19 cellular contexts compared by ENCODE assay signal in the genomic region with DNA sequence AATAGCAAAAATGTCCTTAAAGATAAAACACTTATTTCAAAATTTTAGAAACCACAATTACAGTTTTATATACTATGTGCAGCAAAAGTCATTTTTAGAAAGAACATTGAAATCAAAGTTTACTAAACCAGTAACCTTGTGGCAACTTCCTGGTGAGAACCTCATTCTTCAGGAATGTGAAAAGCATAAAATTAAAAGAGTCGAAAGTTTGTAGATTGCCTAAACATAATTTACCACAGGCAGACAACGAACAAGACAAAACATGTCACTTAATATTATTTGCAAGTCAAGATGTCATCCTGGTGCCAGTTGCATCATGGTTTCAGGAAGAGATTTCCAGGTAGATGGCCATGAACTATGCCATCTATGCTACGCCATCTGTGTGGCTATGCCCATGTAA.
"Had no signal": no experiment of that assay in that cellular context is flagged by ENCODE, and none has a peak within 500 bp of the region (broad histone marks: within the 10 kb centered on the region; RNA-seq: fewer than 3 reads in every experiment).

No MANE protein-coding gene starts in this region.

- H3K4me3 ChIP-seq: heart left ventricle, left ventricle myocardium inferior, psoas muscle, right lobe of liver had no signal

- H3K4me1 ChIP-seq: heart left ventricle, left ventricle myocardium inferior, psoas muscle, right lobe of liver had no signal

- H3K9me3 ChIP-seq: psoas muscle, right lobe of liver had no signal

- DNase-seq: activated CD4-positive, alpha-beta memory T cell treated with anti-CD3 and anti-CD28 coated beads for 36 hours; activated CD4-positive, CD25-positive, alpha-beta regulatory T cell treated with anti-CD3 and anti-CD28 coated beads, Interleukin-2, amount 50 U/mL, for 72 hours; activated CD8-positive, alpha-beta memory T cell treated with anti-CD3 and anti-CD28 coated beads, Interleukin-2, amount 50 U/mL, for 4 hours; activated naive CD4-positive, alpha-beta T cell; activated T-cell treated with anti-CD3 and anti-CD28 coated beads, Interleukin-2, amount 50 U/mL, for 72 hours; caudate nucleus; effector memory CD4-positive, alpha-beta T cell; erythroblast; foreskin melanocyte; heart left ventricle; kidney; left ventricle myocardium inferior; nephron progenitor cell; psoas muscle; right lobe of liver; stimulated activated CD4-positive, alpha-beta T cell treated with anti-CD3 and anti-CD28 coated beads, Interleukin-2, amount 100 ng/mL, for 24 hours; stimulated activated naive CD4-positive, alpha-beta T cell; substantia nigra; trophoblast cell had no signal

- ATAC-seq: activated T-cell treated with anti-CD3 and anti-CD28 coated beads, Interleukin-2, amount 50 U/mL, for 72 hours; heart left ventricle; psoas muscle; right lobe of liver had no signal

- H3K27me3 ChIP-seq: heart left ventricle, right lobe of liver had no signal

- H3K36me3 ChIP-seq: heart left ventricle, left ventricle myocardium inferior, right lobe of liver had no signal

- H3K27ac ChIP-seq: heart left ventricle, left ventricle myocardium inferior, psoas muscle, right lobe of liver had no signal
